In the genomic region with DNA sequence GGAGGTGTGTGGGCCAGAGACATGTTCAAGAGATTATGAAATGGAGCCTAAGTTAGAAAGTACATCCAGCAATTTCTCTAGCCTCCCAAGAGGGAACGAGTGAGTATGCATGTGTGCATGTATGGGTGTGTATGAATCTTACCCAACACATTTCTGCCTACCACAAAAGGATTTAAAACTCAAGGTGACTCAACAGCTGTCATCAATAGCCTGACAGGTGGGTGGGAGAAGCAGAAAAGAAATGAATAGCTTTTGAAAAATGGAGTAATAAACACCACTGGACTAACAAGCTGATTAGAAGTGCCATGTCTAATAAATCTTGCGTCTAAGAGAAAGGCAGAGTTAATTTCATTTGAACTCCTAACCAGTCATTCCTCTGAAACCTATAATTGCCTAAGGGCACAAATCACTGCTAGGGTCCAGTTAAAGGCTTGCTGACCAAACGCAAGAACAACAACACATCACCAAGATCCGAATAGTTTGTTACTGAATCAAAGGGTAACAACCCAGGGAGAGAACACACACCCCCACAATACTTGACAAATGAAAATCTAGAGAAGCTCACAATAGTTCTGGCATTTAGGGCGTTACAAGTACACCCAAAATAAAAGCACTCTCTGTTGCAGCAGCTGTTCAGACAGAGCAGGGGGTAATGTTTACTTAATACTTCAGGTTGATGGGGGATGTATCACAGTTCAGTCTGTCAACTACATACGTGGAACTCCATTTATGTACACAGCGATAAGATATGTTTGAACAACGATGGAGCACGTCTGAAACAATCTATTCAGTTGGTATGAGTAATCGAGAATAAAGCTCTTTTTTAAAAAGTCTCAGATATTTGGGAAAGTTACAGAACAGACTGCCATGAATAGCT, we compare ENCODE assay signal across 8 cellular contexts. TPM values are rescaled to one million over a fixed set of nuclear protein-coding genes. Genes with fewer than 3 reads are reported as not detected.
A peak's percentile ranks its signal among the peaks of the same experiment; 100 is the strongest.
DNase-seq lines count a peak whose midpoint lies in the region; ATAC-seq and TF ChIP-seq lines count a peak whose summit lies in the region.

No MANE protein-coding gene starts in this region.

- H3K27ac ChIP-seq in KOPT-K1 (ENCODE audit: low read depth, low read length, poor library complexity, severe bottlenecking): peak overlapping the region; percentile 92

- peak overlapping the region; percentile 78 for H3K27ac Mint-ChIP-seq in activated CD8-positive, alpha-beta T cell treated with anti-CD3 and anti-CD28 coated beads, Interleukin-2, amount 10 ng/mL, durations not matched to agents 7 days and 5 days

- peaks cover 32% of the 10 kb centered on the region for H3K36me3 ChIP-seq in KOPT-K1 (ENCODE audit: insufficient read depth, low read length)

- no peak overlapping the region for H3K4me3 ChIP-seq in lower leg skin (ENCODE audit: low read depth, poor library complexity, severe bottlenecking)

- H3K27me3 Mint-ChIP-seq in activated CD8-positive, alpha-beta T cell treated with anti-CD3 and anti-CD28 coated beads, Interleukin-2, amount 10 ng/mL, durations not matched to agents 7 days and 5 days (ENCODE audit: low read depth): no peaks in the 10 kb centered on the region

- 35 to 46% methylated on average over 10 of the region's 10 CpGs for WGBS in lower leg skin, 2 donors

- peak overlapping the region; percentile 96 for H3K4me3 Mint-ChIP-seq in activated CD8-positive, alpha-beta T cell treated with anti-CD3 and anti-CD28 coated beads, Interleukin-2, amount 10 ng/mL, durations not matched to agents 7 days and 5 days

- H3K4me1 Mint-ChIP-seq in activated CD8-positive, alpha-beta T cell treated with anti-CD3 and anti-CD28 coated beads, Interleukin-2, amount 10 ng/mL, durations not matched to agents 7 days and 5 days (ENCODE audit: low read depth): peaks cover 45% of the 10 kb centered on the region

- CTCF ChIA-PET in activated CD8-positive, alpha-beta T cell treated with anti-CD3 and anti-CD28 coated beads, Interleukin-2, amount 10 ng/mL, durations not matched to agents 7 days and 5 days (lab: Charles Lee): interaction anchor here (0.7 to 2.9 kb wide), 9 partner anchors 9 to 354 kb away, joined by 3 to 39 read pairs (median 4); no protein-coding TSS in a partner anchor

- H3K9me3 ChIP-seq in KOPT-K1 (ENCODE audit: insufficient read depth, low read length, poor library complexity, severe bottlenecking): no peaks in the 10 kb centered on the region

- DNase-seq in DMS 273 (lab: John Stamatoyannopoulos, UW; ENCODE audit: unreplicated experiment): peak; percentile 73
- no peak for DNase-seq in activated CD8-positive, alpha-beta T cell treated with anti-CD3 and anti-CD28 coated beads, Interleukin-2, amount 10 ng/mL, durations not matched to agents 7 days and 5 days
- DNase-seq in kidney tubule cell (ENCODE audit: low spot score): peak; percentile 66
- DNase-seq in DMS114 treated with DMSO at 0.1 percent for 48 hours (lab: John Stamatoyannopoulos, UW; ENCODE audit: unreplicated experiment): no peak
- DNase-seq in lower leg skin (ENCODE audit: low spot score in 2 of 2): no peak
- DNase-seq in left cardiac atrium: no peak

- POLR2A ChIA-PET in activated CD8-positive, alpha-beta T cell treated with anti-CD3 and anti-CD28 coated beads, Interleukin-2, amount 10 ng/mL, durations not matched to agents 7 days and 5 days (lab: Charles Lee): interaction anchor here (0.7 to 2.5 kb wide), 7 partner anchors 16 to 476 kb away, joined by 3 to 20 read pairs (median 5); partner anchors contain the start of gene ZMYM1

- no peaks in the 10 kb centered on the region for H3K9me3 Mint-ChIP-seq in activated CD8-positive, alpha-beta T cell treated with anti-CD3 and anti-CD28 coated beads, Interleukin-2, amount 10 ng/mL, durations not matched to agents 7 days and 5 days (ENCODE audit: insufficient read depth)

- no peak for TF ChIP-seq CTCF in lower leg skin (IDR thresholded peaks at IDR 0.05)

- H3K36me3 Mint-ChIP-seq in activated CD8-positive, alpha-beta T cell treated with anti-CD3 and anti-CD28 coated beads, Interleukin-2, amount 10 ng/mL, durations not matched to agents 7 days and 5 days (ENCODE audit: low read depth): peaks cover 20% of the 10 kb centered on the region

- intact Hi-C loops in lower leg skin (cut with DNase I; ENCODE audit: low total_unique reads) (no loop called here), left cardiac atrium (cut with DNase I) (no loop called here)

- ATAC-seq in activated CD8-positive, alpha-beta T cell treated with anti-CD3 and anti-CD28 coated beads, Interleukin-2, amount 10 ng/mL, durations not matched to agents 7 days and 5 days: no peak
- no peak for ATAC-seq in HG03442 (IDR thresholded peaks at IDR 0.05; ENCODE audit: unreplicated experiment)
- no peak for ATAC-seq in left cardiac atrium

- no peak for TF ChIP-seq POLR2A in lower leg skin (IDR thresholded peaks at IDR 0.05)

RNA-seq across cellular contexts. Expression of gene KIAA0319L, which starts 1.4 kb away (rescaled TPM):
- total RNA-seq in activated CD8-positive, alpha-beta T cell treated with anti-CD3 and anti-CD28 coated beads, Interleukin-2, amount 10 ng/mL, durations not matched to agents 7 days and 5 days: 10 to 100 TPM; 27.0 to 36.1 TPM
- 10 to 100 TPM; 33.4 to 60.9 (median 44.9) TPM for total RNA-seq in lower leg skin
- total RNA-seq in left cardiac atrium: 10 to 100 TPM; 50.2 to 56.6 TPM

RNA-seq across cellular contexts. Expression of gene NCDN, which starts 1.8 kb away (rescaled TPM):
- 10 to 100 TPM; 19.3 to 19.4 TPM for total RNA-seq in activated CD8-positive, alpha-beta T cell treated with anti-CD3 and anti-CD28 coated beads, Interleukin-2, amount 10 ng/mL, durations not matched to agents 7 days and 5 days
- total RNA-seq in lower leg skin (10 to 100 TPM; 13.7 to 18.4 (median 16.1) TPM), left cardiac atrium (10 to 100 TPM; 23.4 TPM)

RNA-seq across cellular contexts. Expression of gene TFAP2E, which starts 17.3 kb away (rescaled TPM):
- total RNA-seq in activated CD8-positive, alpha-beta T cell treated with anti-CD3 and anti-CD28 coated beads, Interleukin-2, amount 10 ng/mL, durations not matched to agents 7 days and 5 days: 1 to 10 TPM; 1.0 to 1.1 TPM
- total RNA-seq in lower leg skin (1 to 10 TPM; 4.2 to 5.7 (median 4.8) TPM), left cardiac atrium (under 1 TPM; 0.32 to 0.47 TPM)

Comparison
In these comparisons a context has a peak if more than half of its experiments do, and no peak if none do; other contexts are left out.
1. DNase-seq: peak in DMS 273 (single experiment) and kidney tubule cell (single experiment); none in activated CD8-positive, alpha-beta T cell treated with anti-CD3 and anti-CD28 coated beads, Interleukin-2, amount 10 ng/mL, durations not matched to agents 7 days and 5 days (single experiment), DMS114 treated with DMSO at 0.1 percent for 48 hours (single experiment), lower leg skin (0 of 2) and left cardiac atrium (single experiment).